ENCODE assay signal across 1 cellular context in genomic region chr11:6703247-6704063, GRCh38.
TF ChIP-seq lines count a peak whose summit lies in the region.

No MANE protein-coding gene starts in this region.

TF ChIP-seq in HepG2, 621 proteins besides CTCF, POLR2A, EP300 and RAD21 (continued from another document):
- no peak for TF ChIP-seq EZH2 (conservative IDR thresholded peaks at IDR 0.05; ENCODE audit: low read depth, low read length)
- no peak for TF ChIP-seq TAF15 (IDR thresholded peaks at IDR 0.05; ENCODE audit: low read depth, low read length, poor library complexity, severe bottlenecking)
- no peak for TF ChIP-seq GLI4 (CRISPR knock-in tag; IDR thresholded peaks at IDR 0.05; ENCODE audit: borderline replicate concordance)
- no peak for TF ChIP-seq CREB1 (IDR thresholded peaks at IDR 0.05)
- no peak for TF ChIP-seq CREB1 (CRISPR knock-in tag; IDR thresholded peaks at IDR 0.05)
- no peak for TF ChIP-seq ZNF629 (CRISPR knock-in tag; conservative IDR thresholded peaks at IDR 0.05)
- no peak for TF ChIP-seq IKZF4 (CRISPR knock-in tag; IDR thresholded peaks at IDR 0.05; ENCODE audit: borderline replicate concordance, low read depth, not compliant biosample characterization)
- TF ChIP-seq BCL6 (CRISPR knock-in tag; IDR thresholded peaks at IDR 0.05) = no peak
- TF ChIP-seq CREM (IDR thresholded peaks at IDR 0.05) = no peak
- TF ChIP-seq CREM (CRISPR knock-in tag; IDR thresholded peaks at IDR 0.05) = no peak
- TF ChIP-seq AKAP8 (CRISPR knock-in tag; IDR thresholded peaks at IDR 0.05) = no peak
- no peak for TF ChIP-seq ZNF616 (CRISPR knock-in tag; IDR thresholded peaks at IDR 0.05; ENCODE audit: low read depth)
- no peak for TF ChIP-seq DPF2 (CRISPR knock-in tag; IDR thresholded peaks at IDR 0.05; ENCODE audit: borderline replicate concordance, low read depth)
- 0 out of 2 replicates have a peak, but pooled peaks have one; percentile 40 for TF ChIP-seq IRF2 (CRISPR knock-in tag; IDR thresholded peaks at IDR 0.05)
- TF ChIP-seq CEBPB (IDR thresholded peaks at IDR 0.05; ENCODE audit: borderline replicate concordance, low read depth, low read length) = peak; percentile 93
- no peak for TF ChIP-seq TFAP4 (IDR thresholded peaks at IDR 0.05; ENCODE audit: borderline replicate concordance, low read depth)
- TF ChIP-seq ZNF432 (CRISPR knock-in tag; IDR thresholded peaks at IDR 0.05; ENCODE audit: borderline replicate concordance) = no peak
- 0 out of 2 replicates have a peak, but pooled peaks have one; percentile 14 for TF ChIP-seq ARID3A (IDR thresholded peaks at IDR 0.05; ENCODE audit: low read depth, low read length)
- peak; percentile 55 for TF ChIP-seq STAG1 (CRISPR knock-in tag; IDR thresholded peaks at IDR 0.05)
- 0 out of 2 replicates have a peak, but pooled peaks have one; percentile 30 for TF ChIP-seq SMAD3 (CRISPR knock-in tag; IDR thresholded peaks at IDR 0.05)
- no peak for TF ChIP-seq ZNF556 (CRISPR knock-in tag; IDR thresholded peaks at IDR 0.05; ENCODE audit: borderline replicate concordance)
- TF ChIP-seq SATB2 (CRISPR knock-in tag; IDR thresholded peaks at IDR 0.05) = no peak
- TF ChIP-seq HMGXB4 (CRISPR knock-in tag; IDR thresholded peaks at IDR 0.05; ENCODE audit: borderline replicate concordance in 1 of 2, low read depth in 1 of 2) = peak in 1 of 2 experiments; percentile 50; a peak in 1 of 4 replicates
- no peak for TF ChIP-seq ZNF784 (CRISPR knock-in tag; IDR thresholded peaks at IDR 0.05; ENCODE audit: borderline replicate concordance)
- no peak for TF ChIP-seq AKNA (CRISPR knock-in tag; IDR thresholded peaks at IDR 0.05; ENCODE audit: borderline replicate concordance)
- 0 out of 2 replicates have a peak, but pooled peaks have one; percentile 32 for TF ChIP-seq ZNF124 (CRISPR knock-in tag; IDR thresholded peaks at IDR 0.05)
- TF ChIP-seq BRD4 (CRISPR knock-in tag; IDR thresholded peaks at IDR 0.05) = no peak
- no peak for TF ChIP-seq AGO2 (optimal IDR thresholded peaks at IDR 0.05; ENCODE audit: low read depth, low read length)
- TF ChIP-seq PHF21A (CRISPR knock-in tag; IDR thresholded peaks at IDR 0.05) = no peak
- peak; percentile 93 for TF ChIP-seq ZNF574 (CRISPR knock-in tag; IDR thresholded peaks at IDR 0.05)
- TF ChIP-seq ZFY (CRISPR knock-in tag; IDR thresholded peaks at IDR 0.05) = no peak
- TF ChIP-seq HOMEZ (CRISPR knock-in tag; IDR thresholded peaks at IDR 0.05; ENCODE audit: low read depth) = 0 out of 2 replicates have a peak, but pooled peaks have one; percentile 36
- peak; percentile 31; the same call in 1 of the 2 replicates for TF ChIP-seq GATAD2A (CRISPR knock-in tag; IDR thresholded peaks at IDR 0.05)
- TF ChIP-seq ZNF660 (CRISPR knock-in tag; IDR thresholded peaks at IDR 0.05; ENCODE audit: borderline replicate concordance, low read depth) = no peak
- TF ChIP-seq MIXL1 (CRISPR knock-in tag; IDR thresholded peaks at IDR 0.05) = 0 out of 2 replicates have a peak, but pooled peaks have one; percentile 32
- no peak for TF ChIP-seq FOXJ3 (CRISPR knock-in tag; IDR thresholded peaks at IDR 0.05; ENCODE audit: borderline replicate concordance)
- TF ChIP-seq SAP130 (CRISPR knock-in tag; IDR thresholded peaks at IDR 0.05; ENCODE audit: low read depth) = 0 out of 2 replicates have a peak, but pooled peaks have one; percentile 20
- TF ChIP-seq SNRNP70 (IDR thresholded peaks at IDR 0.05; ENCODE audit: low read depth, low read length) = no peak
- no peak for TF ChIP-seq ZNF431 (CRISPR knock-in tag; IDR thresholded peaks at IDR 0.05; ENCODE audit: borderline replicate concordance, low read depth)
- no peak for TF ChIP-seq DRAP1 (CRISPR knock-in tag; IDR thresholded peaks at IDR 0.05)
- no peak for TF ChIP-seq REPIN1 (CRISPR knock-in tag; IDR thresholded peaks at IDR 0.05; ENCODE audit: borderline replicate concordance, low read depth)
- TF ChIP-seq NPAS2 (CRISPR knock-in tag; IDR thresholded peaks at IDR 0.05; ENCODE audit: borderline replicate concordance) = no peak
- TF ChIP-seq TEF (CRISPR knock-in tag; IDR thresholded peaks at IDR 0.05) = peak; percentile 98
